Comparison of ENCODE assay signal across 11 cellular contexts in genomic region chr11:64292458-64293254, GRCh38. TPM values are rescaled to one million over a fixed set of nuclear protein-coding genes. Genes with fewer than 3 reads are reported as not detected.
DNase-seq lines count a peak whose midpoint lies in the region; ATAC-seq lines count a peak whose summit lies in the region.
"Had no signal": no experiment of that assay in that cellular context is flagged by ENCODE, and none has a peak within 500 bp of the region (broad histone marks: within the 10 kb centered on the region; RNA-seq: fewer than 3 reads in every experiment).

No MANE protein-coding gene starts in this region.

- peaks cover 63% of the 10 kb centered on the region for H3K27me3 Mint-ChIP-seq in T-helper 1 cell treated with Interleukin-12 subunit alpha and Interleukin-12 subunit beta and Interleukin-4 antibody, amounts not matched to agents 30 μg/mL and 1 μg/mL, for 36 hours (ENCODE audit: low read depth)
- peaks cover 62% of the 10 kb centered on the region for H3K27me3 Mint-ChIP-seq in activated CD8-positive, alpha-beta T cell treated with anti-CD3 and anti-CD28 coated beads, Interleukin-2, amount 10 ng/mL, durations not matched to agents 7 days and 5 days (ENCODE audit: low read depth)

- DNase-seq in T-helper 1 cell: no peak
- no peak for DNase-seq in activated CD8-positive, alpha-beta T cell treated with anti-CD3 and anti-CD28 coated beads, Interleukin-2, amount 10 ng/mL, durations not matched to agents 7 days and 5 days
- no peak for DNase-seq in stimulated activated CD4-positive, alpha-beta T cell treated with anti-CD3 and anti-CD28 coated beads, Interleukin-4, amount 100 ng/mL, for 24 hours
- DNase-seq in Kasumi-1 (lab: John Stamatoyannopoulos, UW): no peak
- DNase-seq: activated CD4-positive, CD25-positive, alpha-beta regulatory T cell treated with anti-CD3 and anti-CD28 coated beads, Interleukin-2, amount 50 U/mL, for 72 hours had no signal

- POLR2A ChIA-PET in activated CD8-positive, alpha-beta T cell treated with anti-CD3 and anti-CD28 coated beads, Interleukin-2, amount 10 ng/mL, durations not matched to agents 7 days and 5 days (lab: Charles Lee): interaction anchor here (0.8 to 1.3 kb wide), 5 partner anchors 11 to 107 kb away, joined by 3 to 4 read pairs (median 3); partner anchors contain the start of genes FERMT3 and STIP1

- H3K4me3 ChIP-seq in iPS-11a (ENCODE audit: low read depth, low read length) (peak overlapping the region; percentile 39), skin epidermis (peak overlapping the region; percentile 11 to 45 (median 25))
- H3K4me3 ChIP-seq: A549 had no signal

- CTCF ChIA-PET in activated CD8-positive, alpha-beta T cell treated with anti-CD3 and anti-CD28 coated beads, Interleukin-2, amount 10 ng/mL, durations not matched to agents 7 days and 5 days (lab: Charles Lee): interaction anchor here (4.1 kb wide), 1 partner anchor 11 kb away, joined by 21 read pairs; the partner anchor contains the start of gene ESRRA

- H3K27ac Mint-ChIP-seq in T-helper 1 cell treated with Interleukin-12 subunit alpha and Interleukin-12 subunit beta and Interleukin-4 antibody, amounts not matched to agents 30 μg/mL and 1 μg/mL, for 36 hours: no peak overlapping the region
- H3K27ac Mint-ChIP-seq in activated CD8-positive, alpha-beta T cell treated with anti-CD3 and anti-CD28 coated beads, Interleukin-2, amount 10 ng/mL, durations not matched to agents 7 days and 5 days: no peak overlapping the region

- H3K9me3 Mint-ChIP-seq in T-helper 1 cell treated with Interleukin-12 subunit alpha and Interleukin-12 subunit beta and Interleukin-4 antibody, amounts not matched to agents 30 μg/mL and 1 μg/mL, for 36 hours: no peaks in the 10 kb centered on the region
- no peaks in the 10 kb centered on the region for H3K9me3 Mint-ChIP-seq in activated CD8-positive, alpha-beta T cell treated with anti-CD3 and anti-CD28 coated beads, Interleukin-2, amount 10 ng/mL, durations not matched to agents 7 days and 5 days (ENCODE audit: insufficient read depth)

- ATAC-seq in activated CD8-positive, alpha-beta T cell treated with anti-CD3 and anti-CD28 coated beads, Interleukin-2, amount 10 ng/mL, durations not matched to agents 7 days and 5 days: peak; percentile 6
- no peak for ATAC-seq in HG02981 (IDR thresholded peaks at IDR 0.05; ENCODE audit: unreplicated experiment)
- ATAC-seq: A549, HCT116 had no signal

- H3K4me3 Mint-ChIP-seq in T-helper 1 cell treated with Interleukin-12 subunit alpha and Interleukin-12 subunit beta and Interleukin-4 antibody, amounts not matched to agents 30 μg/mL and 1 μg/mL, for 36 hours: peak overlapping the region; percentile 60
- no peak overlapping the region for H3K4me3 Mint-ChIP-seq in activated CD8-positive, alpha-beta T cell treated with anti-CD3 and anti-CD28 coated beads, Interleukin-2, amount 10 ng/mL, durations not matched to agents 7 days and 5 days

- H3K27ac ChIP-seq in skin epidermis: peak overlapping the region in 4 of 21 experiments; percentile 1 to 50 (median 19)

- H3K36me3 Mint-ChIP-seq in T-helper 1 cell treated with Interleukin-12 subunit alpha and Interleukin-12 subunit beta and Interleukin-4 antibody, amounts not matched to agents 30 μg/mL and 1 μg/mL, for 36 hours (ENCODE audit: low read depth): peaks cover 8% of the 10 kb centered on the region
- peaks cover 2% of the 10 kb centered on the region for H3K36me3 Mint-ChIP-seq in activated CD8-positive, alpha-beta T cell treated with anti-CD3 and anti-CD28 coated beads, Interleukin-2, amount 10 ng/mL, durations not matched to agents 7 days and 5 days (ENCODE audit: low read depth)

- peaks cover 3% of the 10 kb centered on the region for H3K4me1 Mint-ChIP-seq in T-helper 1 cell treated with Interleukin-12 subunit alpha and Interleukin-12 subunit beta and Interleukin-4 antibody, amounts not matched to agents 30 μg/mL and 1 μg/mL, for 36 hours (ENCODE audit: low read depth)
- peaks cover 17% of the 10 kb centered on the region for H3K4me1 Mint-ChIP-seq in activated CD8-positive, alpha-beta T cell treated with anti-CD3 and anti-CD28 coated beads, Interleukin-2, amount 10 ng/mL, durations not matched to agents 7 days and 5 days (ENCODE audit: low read depth)

RNA-seq across cellular contexts. Expression of gene KCNK4, which starts 1.6 kb away (rescaled TPM):
- total RNA-seq in activated CD8-positive, alpha-beta T cell treated with anti-CD3 and anti-CD28 coated beads, Interleukin-2, amount 10 ng/mL, durations not matched to agents 7 days and 5 days: not detected

RNA-seq across cellular contexts. Expression of gene GPR137, which starts 7.0 kb away (rescaled TPM):
- total RNA-seq in activated CD8-positive, alpha-beta T cell treated with anti-CD3 and anti-CD28 coated beads, Interleukin-2, amount 10 ng/mL, durations not matched to agents 7 days and 5 days: 10 to 100 TPM; 25.3 to 26.8 TPM

RNA-seq across cellular contexts. Expression of gene CATSPERZ, which starts 7.5 kb away (rescaled TPM):
- not detected for total RNA-seq in activated CD8-positive, alpha-beta T cell treated with anti-CD3 and anti-CD28 coated beads, Interleukin-2, amount 10 ng/mL, durations not matched to agents 7 days and 5 days

RNA-seq across cellular contexts. Expression of gene BAD, which starts 8.2 kb away (rescaled TPM):
- 10 to 100 TPM; 38.3 to 43.9 TPM for total RNA-seq in activated CD8-positive, alpha-beta T cell treated with anti-CD3 and anti-CD28 coated beads, Interleukin-2, amount 10 ng/mL, durations not matched to agents 7 days and 5 days

RNA-seq across cellular contexts. Expression of gene ESRRA, which starts 12.7 kb away (rescaled TPM):
- total RNA-seq in activated CD8-positive, alpha-beta T cell treated with anti-CD3 and anti-CD28 coated beads, Interleukin-2, amount 10 ng/mL, durations not matched to agents 7 days and 5 days: 10 to 100 TPM; 42.7 to 43.2 TPM
